In genomic region chr1:53413175-53414001, GRCh38 we compare ENCODE assay signal across 9 cellular contexts. TPM values are rescaled to one million over a fixed set of nuclear protein-coding genes. Genes with fewer than 3 reads are reported as not detected.
DNase-seq lines count a peak whose midpoint lies in the region; ATAC-seq and TF ChIP-seq lines count a peak whose summit lies in the region.
"Had no signal": no experiment of that assay in that cellular context is flagged by ENCODE, and none has a peak within 500 bp of the region (broad histone marks: within the 10 kb centered on the region; RNA-seq: fewer than 3 reads in every experiment).

No MANE protein-coding gene starts in this region.

- peak overlapping the region; percentile 60 for H3K4me3 Mint-ChIP-seq in activated T-helper 17 cell treated with anti-CD3 and anti-CD28 coated beads, Interleukin-2, amount 50 U/mL, for 72 hours
- no peak overlapping the region for H3K4me3 Mint-ChIP-seq in endothelial cell (ENCODE audit: unreplicated experiment)

- TF ChIP-seq CTCF in Loucy (conservative IDR thresholded peaks at IDR 0.05; ENCODE audit: low read length) (no peak), endothelial cell (IDR thresholded peaks at IDR 0.05; ENCODE audit: unreplicated experiment) (no peak)

- H3K4me3 ChIP-seq in Loucy (ENCODE audit: low read length, poor library complexity, severe bottlenecking) = peak overlapping the region; percentile 16

- H4K20me1 ChIP-seq in Loucy (ENCODE audit: insufficient read depth, low read length, poor library complexity, severe bottlenecking) = no peaks in the 10 kb centered on the region

- DNase-seq in kidney tubule cell (ENCODE audit: low spot score) (peak; percentile 88), endothelial cell (ENCODE audit: low spot score) (no peak), COLO668 (lab: John Stamatoyannopoulos, UW; ENCODE audit: unreplicated experiment) (no peak)
- DNase-seq in stimulated activated CD8-positive, alpha-beta memory T cell treated with anti-CD3 and anti-CD28 coated beads, Interleukin-7, amount 100 ng/mL, for 24 hours (ENCODE audit: low read depth) = peak; percentile 16

- no peaks in the 10 kb centered on the region for H3K36me3 Mint-ChIP-seq in activated T-helper 17 cell treated with anti-CD3 and anti-CD28 coated beads, Interleukin-2, amount 50 U/mL, for 72 hours (ENCODE audit: low read depth)
- H3K36me3 Mint-ChIP-seq in endothelial cell (ENCODE audit: low read depth, unreplicated experiment) = no peaks in the 10 kb centered on the region

- H3K27me3 ChIP-seq in Loucy (ENCODE audit: insufficient read depth, low read length, poor library complexity, severe bottlenecking) = no peaks in the 10 kb centered on the region

- H3K9me3 ChIP-seq in Loucy (ENCODE audit: insufficient read depth, low read depth, low read length) = no peaks in the 10 kb centered on the region

- H3F3A ChIP-seq in Loucy (ENCODE audit: low read depth) = peaks cover 3% of the 10 kb centered on the region; the same call in 1 of the 2 replicates

- no peaks in the 10 kb centered on the region for H3K79me2 ChIP-seq in Loucy (ENCODE audit: insufficient read depth, low read length)

- peaks cover 42% of the 10 kb centered on the region for H3K4me1 ChIP-seq in Loucy (ENCODE audit: insufficient read depth, low read length, poor library complexity, severe bottlenecking)

- H3K9me2 ChIP-seq in Loucy (replicated peaks; ENCODE audit: low read depth, low read length) = no peaks in the 10 kb centered on the region

- H3K36me3 ChIP-seq in Loucy (ENCODE audit: insufficient read depth, low read length) = no peaks in the 10 kb centered on the region

- peak overlapping the region; percentile 34 for H3K9ac ChIP-seq in Loucy (ENCODE audit: low read depth, low read length, poor library complexity, severe bottlenecking)

- H3K9me3 Mint-ChIP-seq in activated T-helper 17 cell treated with anti-CD3 and anti-CD28 coated beads, Interleukin-2, amount 50 U/mL, for 72 hours = no peaks in the 10 kb centered on the region
- no peaks in the 10 kb centered on the region for H3K9me3 Mint-ChIP-seq in endothelial cell (ENCODE audit: unreplicated experiment)

- H3K27ac Mint-ChIP-seq in activated T-helper 17 cell treated with anti-CD3 and anti-CD28 coated beads, Interleukin-2, amount 50 U/mL, for 72 hours = peak overlapping the region; percentile 84
- H3K27ac Mint-ChIP-seq in endothelial cell (ENCODE audit: unreplicated experiment) = no peak overlapping the region

- peaks cover 28% of the 10 kb centered on the region for H3K4me1 Mint-ChIP-seq in activated T-helper 17 cell treated with anti-CD3 and anti-CD28 coated beads, Interleukin-2, amount 50 U/mL, for 72 hours
- H3K4me1 Mint-ChIP-seq in endothelial cell (ENCODE audit: unreplicated experiment) = peaks cover 28% of the 10 kb centered on the region

- peak; percentile 68 for ATAC-seq in GM18502 (IDR thresholded peaks at IDR 0.05; ENCODE audit: poor library complexity, unreplicated experiment)
- ATAC-seq in activated T-helper 17 cell treated with anti-CD3 and anti-CD28 coated beads, Interleukin-2, amount 50 U/mL, for 72 hours (replicated peaks) = peak; percentile 90
- ATAC-seq in HG02571 (IDR thresholded peaks at IDR 0.05; ENCODE audit: unreplicated experiment) = no peak

- peak overlapping the region; percentile 52 for H3K4me2 ChIP-seq in Loucy (ENCODE audit: low read depth, low read length, poor library complexity, severe bottlenecking)

- H2AFZ ChIP-seq in Loucy (ENCODE audit: low read length) = peak overlapping the region; percentile 18; the same call in 1 of the 2 replicates

- no peaks in the 10 kb centered on the region for H3K27me3 Mint-ChIP-seq in activated T-helper 17 cell treated with anti-CD3 and anti-CD28 coated beads, Interleukin-2, amount 50 U/mL, for 72 hours
- H3K27me3 Mint-ChIP-seq in endothelial cell (ENCODE audit: unreplicated experiment) = peaks cover 3% of the 10 kb centered on the region

RNA-seq across cellular contexts. Expression of gene DMRTB1, which starts 45.8 kb away (rescaled TPM):
- total RNA-seq in activated T-helper 17 cell treated with anti-CD3 and anti-CD28 coated beads, Interleukin-2, amount 50 U/mL, for 72 hours = not detected
- not detected for total RNA-seq in endothelial cell (ENCODE audit: unreplicated experiment)
- total RNA-seq: lower leg skin had no signal

Comparison
In these comparisons a context has a peak if more than half of its experiments do, and no peak if none do; other contexts are left out.
1. DNase-seq: peak in kidney tubule cell (single experiment) and stimulated activated CD8-positive, alpha-beta memory T cell treated with anti-CD3 and anti-CD28 coated beads, Interleukin-7, amount 100 ng/mL, for 24 hours (single experiment); none in endothelial cell (single experiment) and COLO668 (single experiment).